In genomic region chr3:48186993-48187578, GRCh38 we compare ENCODE assay signal across 8 cellular contexts. TPM values are rescaled to one million over a fixed set of nuclear protein-coding genes. Genes with fewer than 3 reads are reported as not detected.
DNase-seq lines count a peak whose midpoint lies in the region; TF ChIP-seq lines count a peak whose summit lies in the region.

No MANE protein-coding gene starts in this region.

- TF ChIP-seq CTCF in chondrocyte (IDR thresholded peaks at IDR 0.05) = no peak

- peak overlapping the region in 1 of 3 donors; percentile 48 for H3K27ac Mint-ChIP-seq in IgD-negative memory B cell
- H3K27ac Mint-ChIP-seq in chondrocyte (ENCODE audit: unreplicated experiment) = peak overlapping the region; percentile 79

- H3K4me1 Mint-ChIP-seq in IgD-negative memory B cell = peaks cover 5 to 19% (median 12%) of the 10 kb centered on the region in 3 donors
- H3K4me1 Mint-ChIP-seq in chondrocyte (ENCODE audit: low read depth) = peaks cover 12% of the 10 kb centered on the region

- H3K4me3 Mint-ChIP-seq in IgD-negative memory B cell (peak overlapping the region; percentile 68 to 92 (median 90)), chondrocyte (ENCODE audit: unreplicated experiment) (peak overlapping the region; percentile 76)

- no peaks in the 10 kb centered on the region for H3K9me3 Mint-ChIP-seq in IgD-negative memory B cell
- H3K9me3 Mint-ChIP-seq in chondrocyte (ENCODE audit: low read depth) = no peaks in the 10 kb centered on the region

- peak; percentile 45 for DNase-seq in AG20443 (ENCODE audit: low spot score)
- no peak for DNase-seq in chondrocyte (ENCODE audit: low spot score)
- DNase-seq in myocyte (ENCODE audit: low read depth) = peak; percentile 4
- DNase-seq in NK-92 treated with Interleukin-12 subunit alpha and Interleukin-12 subunit beta, amount 100 ng/mL, for 24 hours (lab: John Stamatoyannopoulos, UW) = no peak
- no peak for DNase-seq in DMS153 treated with DMSO at 0.1 percent for 48 hours (lab: John Stamatoyannopoulos, UW; ENCODE audit: unreplicated experiment)
- DNase-seq in SW480 (ENCODE audit: low spot score) = no peak
- DNase-seq in DMS53 treated with DMSO at 0.1 percent for 48 hours (lab: John Stamatoyannopoulos, UW; ENCODE audit: unreplicated experiment) = no peak

- H3K27me3 Mint-ChIP-seq in IgD-negative memory B cell (peaks cover 10% of the 10 kb centered on the region), chondrocyte (ENCODE audit: low read depth) (no peaks in the 10 kb centered on the region)

- H3K36me3 Mint-ChIP-seq in IgD-negative memory B cell (no peaks in the 10 kb centered on the region), chondrocyte (ENCODE audit: low read depth) (peaks cover 10% of the 10 kb centered on the region)

RNA-seq across cellular contexts. Expression of gene CDC25A, which starts 1.1 kb away (rescaled TPM):
- not detected for polyA plus RNA-seq in IgD-negative memory B cell
- total RNA-seq in chondrocyte = 2.6 to 7.0 TPM (median 2.7 TPM) in 3 replicates
- 2.2 and 2.5 TPM in 2 replicates for total RNA-seq in myocyte
- polyA plus RNA-seq in myocyte (2012) = 0.62 TPM

RNA-seq across cellular contexts. Expression of gene CAMP, which starts 36.2 kb away (rescaled TPM):
- 1.1 TPM for polyA plus RNA-seq in IgD-negative memory B cell
- not detected in 3 replicates for total RNA-seq in chondrocyte
- total RNA-seq in myocyte = not detected in 2 replicates
- not detected for polyA plus RNA-seq in myocyte (2012)

RNA-seq across cellular contexts. Expression of gene ZNF589, which starts 53.8 kb away (rescaled TPM):
- polyA plus RNA-seq in IgD-negative memory B cell = 9.1 TPM
- 7.7 to 9.4 TPM (median 8.0 TPM) in 3 replicates for total RNA-seq in chondrocyte
- 8.6 and 8.9 TPM in 2 replicates for total RNA-seq in myocyte
- polyA plus RNA-seq in myocyte (2012) = 7.2 TPM

Comparison
In these comparisons a context has a peak if more than half of its experiments do, and no peak if none do; other contexts are left out.
1. DNase-seq: peak in AG20443 (single experiment) and myocyte (single experiment); none in chondrocyte (single experiment), NK-92 treated with Interleukin-12 subunit alpha and Interleukin-12 subunit beta, amount 100 ng/mL, for 24 hours (single experiment), DMS153 treated with DMSO at 0.1 percent for 48 hours (single experiment), SW480 (single experiment) and DMS53 treated with DMSO at 0.1 percent for 48 hours (single experiment).